ENCODE assay signal across 22 cellular contexts in genomic region chr20:38392356-38392755, GRCh38. TPM values are rescaled to one million over a fixed set of nuclear protein-coding genes. Genes with fewer than 3 reads are reported as not detected.
DNase-seq lines count a peak whose midpoint lies in the region; ATAC-seq and TF ChIP-seq lines count a peak whose summit lies in the region.
"Had no signal": no experiment of that assay in that cellular context is flagged by ENCODE, and none has a peak within 500 bp of the region (broad histone marks: within the 10 kb centered on the region; RNA-seq: fewer than 3 reads in every experiment).

No MANE protein-coding gene starts in this region.

- no peaks in the 10 kb centered on the region for H3K36me3 ChIP-seq in Karpas-422 (ENCODE audit: insufficient read depth, low read length)
- no peaks in the 10 kb centered on the region for H3K36me3 ChIP-seq in gastroesophageal sphincter
- H3K36me3 ChIP-seq: adrenal gland, thyroid gland had no signal

- H3K27ac ChIP-seq in H9 (ENCODE audit: insufficient read length, low read depth, low read length): no peak overlapping the region
- H3K27ac ChIP-seq in Karpas-422 (ENCODE audit: low read length): no peak overlapping the region
- no peak overlapping the region for H3K27ac ChIP-seq in gastroesophageal sphincter
- H3K27ac ChIP-seq: adrenal gland, thyroid gland had no signal

- TF ChIP-seq POLR2A in gastroesophageal sphincter (IDR thresholded peaks at IDR 0.05): no peak

- intact Hi-C loops in activated CD8-positive, alpha-beta T cell treated with anti-CD3 and anti-CD28 coated beads for 36 hours (cut with micrococcal nuclease): no loop called here

- H3K27me3 Mint-ChIP-seq in H9 (ENCODE audit: low read depth): no peaks in the 10 kb centered on the region
- no peaks in the 10 kb centered on the region for H3K27me3 Mint-ChIP-seq in activated CD8-positive, alpha-beta T cell treated with anti-CD3 and anti-CD28 coated beads for 36 hours

- H3K23me2 ChIP-seq in H9 (ENCODE audit: insufficient read length, low read depth, low read length, poor library complexity, severe bottlenecking): no peaks in the 10 kb centered on the region

- H3K4me2 ChIP-seq in H9 (ENCODE audit: insufficient read depth, insufficient read length, low read length): no peak overlapping the region
- no peak overlapping the region for H3K4me2 ChIP-seq in Karpas-422 (ENCODE audit: low read depth, low read length, poor library complexity, severe bottlenecking)

- H4K20me1 ChIP-seq in H9 (ENCODE audit: control insufficient read depth, insufficient read depth, insufficient read length): no peaks in the 10 kb centered on the region
- no peaks in the 10 kb centered on the region for H4K20me1 ChIP-seq in Karpas-422 (ENCODE audit: insufficient read depth, low read depth, low read length)

- H3K4me3 Mint-ChIP-seq in H9: no peak overlapping the region
- no peak overlapping the region for H3K4me3 Mint-ChIP-seq in activated CD8-positive, alpha-beta T cell treated with anti-CD3 and anti-CD28 coated beads for 36 hours
- H3K4me3 Mint-ChIP-seq: activated CD8-positive, alpha-beta T cell treated with anti-CD3 and anti-CD28 coated beads, Interleukin-2, amount 10 ng/mL, durations not matched to agents 7 days and 5 days; CD8-positive, alpha-beta T cell; naive B cell had no signal

- no peak overlapping the region for H3K23ac ChIP-seq in H9 (ENCODE audit: insufficient read length, low read depth, low read length)

- H3K4me3 ChIP-seq in Karpas-422 (ENCODE audit: low read length) (no peak overlapping the region), gastroesophageal sphincter (no peak overlapping the region)
- H3K4me3 ChIP-seq: adrenal gland, thyroid gland had no signal

- H3K4ac ChIP-seq in H9 (ENCODE audit: low read depth, low read length): no peak overlapping the region

- no peak overlapping the region for H4K8ac ChIP-seq in H9 (replicated peaks; ENCODE audit: insufficient read length, low read depth, low read length)

- no peak overlapping the region for H2BK5ac ChIP-seq in H9 (ENCODE audit: insufficient read length, low read length)

- H3K14ac ChIP-seq in H9 (ENCODE audit: insufficient read depth, low read length): no peak overlapping the region

- no peak overlapping the region for H3K9ac ChIP-seq in H9 (ENCODE audit: extremely low read depth, insufficient read length, low read length)
- no peak overlapping the region for H3K9ac ChIP-seq in Karpas-422 (ENCODE audit: low read length)

- H4K5ac ChIP-seq in H9 (ENCODE audit: insufficient read length, low read depth, low read length): no peak overlapping the region

- no peak overlapping the region for H2AK5ac ChIP-seq in H9 (ENCODE audit: insufficient read length, low read length)

- H3K56ac ChIP-seq in H9 (ENCODE audit: insufficient read length, low read depth, low read length): no peak overlapping the region

- CTCF ChIA-PET in activated CD8-positive, alpha-beta T cell treated with anti-CD3 and anti-CD28 coated beads for 36 hours (lab: Charles Lee): no interaction called here

- in situ Hi-C loops in SK-MEL-5 (cut with HindIII; ENCODE audit: low pct_unique_long_range_greater_than_20kb, low sequenced_read_pairs): no loop called here

- H2BK15ac ChIP-seq in H9 (ENCODE audit: low read depth, low read length): no peak overlapping the region

- peaks cover 3 to 5% of the 10 kb centered on the region in 2 experiments; a peak in 2 of 4 replicates for H3K4me1 Mint-ChIP-seq in H9
- H3K4me1 Mint-ChIP-seq in activated CD8-positive, alpha-beta T cell treated with anti-CD3 and anti-CD28 coated beads for 36 hours (ENCODE audit: low read depth): no peaks in the 10 kb centered on the region
- H3K4me1 Mint-ChIP-seq: naive B cell had no signal

- H3K36me3 Mint-ChIP-seq in H9 (ENCODE audit: insufficient read depth in 1 of 3, low read depth in 3 of 3): no peaks in the 10 kb centered on the region
- no peaks in the 10 kb centered on the region for H3K36me3 Mint-ChIP-seq in activated CD8-positive, alpha-beta T cell treated with anti-CD3 and anti-CD28 coated beads for 36 hours (ENCODE audit: low read depth)
- H3K36me3 Mint-ChIP-seq: CD8-positive, alpha-beta T cell; naive B cell had no signal

- H3K79me1 ChIP-seq in H9 (ENCODE audit: insufficient read depth, low read depth, low read length, poor library complexity, severe bottlenecking): no peaks in the 10 kb centered on the region

- no peaks in the 10 kb centered on the region for H3K9me2 ChIP-seq in Karpas-422 (replicated peaks; ENCODE audit: insufficient read depth, low read length)

- H3T11ph ChIP-seq in H9 (ENCODE audit: low read length): no peak overlapping the region

- TF ChIP-seq CTCF in H9 (conservative IDR thresholded peaks at IDR 0.05) (no peak), gastroesophageal sphincter (IDR thresholded peaks at IDR 0.05) (no peak)
- TF ChIP-seq CTCF in activated CD8-positive, alpha-beta T cell treated with anti-CD3 and anti-CD28 coated beads for 36 hours (IDR thresholded peaks at IDR 0.05): no peak

- DNase-seq in H9 (no peak), Karpas-422 (peak; percentile 55), SK-MEL-5 (ENCODE audit: low read depth, low spot score) (peak; percentile 27), left lobe of liver (ENCODE audit: low spot score) (no peak), NCI-H2171 treated with DMSO at 0.1 percent for 48 hours (lab: John Stamatoyannopoulos, UW) (no peak)
- DNase-seq in activated CD8-positive, alpha-beta T cell treated with anti-CD3 and anti-CD28 coated beads for 36 hours: no peak
- DNase-seq: activated CD4-positive, CD25-positive, alpha-beta regulatory T cell treated with anti-CD3 and anti-CD28 coated beads, Interleukin-2, amount 50 U/mL, for 72 hours; activated CD8-positive, alpha-beta T cell treated with anti-CD3 and anti-CD28 coated beads, Interleukin-2, amount 10 ng/mL, durations not matched to agents 7 days and 5 days; activated T-cell treated with anti-CD3 and anti-CD28 coated beads, Interleukin-2, amount 50 U/mL, for 1 hour; adrenal gland; CD8-positive, alpha-beta T cell; cortex of kidney; DMS79 treated with DMSO at 0.1 percent for 48 hours; naive B cell; NCI-H1105; NCI-H2029; NCI-H345; nucleus accumbens; stimulated activated CD4-positive, alpha-beta T cell treated with anti-CD3 and anti-CD28 coated beads, Interleukin-4, amount 100 ng/mL, for 24 hours; stimulated activated naive CD8-positive, alpha-beta T cell treated with anti-CD3 and anti-CD28 coated beads, Interleukin-15, Interleukin-2, amounts not matched to agents 100 U/mL and 50 U/mL, for 24 hours; thyroid gland had no signal

- no peak overlapping the region for H2BK20ac ChIP-seq in H9 (ENCODE audit: low read depth, low read length, poor library complexity, severe bottlenecking)

- WGBS in H9 (ENCODE audit: extremely low coverage, insufficient read length, low lambda C conversion rate): no CpG with 5 or more reads among the region's 3 CpGs
- 58 to 64% methylated on average over 3 of the region's 3 CpGs for WGBS in gastroesophageal sphincter (ENCODE audit: low coverage in 1 of 2), 2 donors

- no peaks in the 10 kb centered on the region for H3K9me3 ChIP-seq in H9 (ENCODE audit: control insufficient read depth, low read depth, low read length)
- no peaks in the 10 kb centered on the region for H3K9me3 ChIP-seq in Karpas-422 (ENCODE audit: low read length)
- H3K9me3 ChIP-seq in gastroesophageal sphincter: peaks cover 0 to 9% (median 0%) of the 10 kb centered on the region in 3 donors
- H3K9me3 ChIP-seq: adrenal gland, thyroid gland had no signal

- no peak overlapping the region for H2BK12ac ChIP-seq in H9 (ENCODE audit: insufficient read length, low read depth, low read length)

- no peak overlapping the region for H3K27ac Mint-ChIP-seq in H9
- no peak overlapping the region for H3K27ac Mint-ChIP-seq in activated CD8-positive, alpha-beta T cell treated with anti-CD3 and anti-CD28 coated beads for 36 hours
- H3K27ac Mint-ChIP-seq: activated CD8-positive, alpha-beta T cell treated with anti-CD3 and anti-CD28 coated beads, Interleukin-2, amount 10 ng/mL, durations not matched to agents 7 days and 5 days; CD8-positive, alpha-beta T cell; naive B cell had no signal

- H3K4me1 ChIP-seq in H9 (ENCODE audit: insufficient read depth, low read length) (no peaks in the 10 kb centered on the region), Karpas-422 (ENCODE audit: low read length) (peaks cover 18% of the 10 kb centered on the region), gastroesophageal sphincter (no peaks in the 10 kb centered on the region)
- H3K4me1 ChIP-seq: adrenal gland, thyroid gland had no signal

- H4K91ac ChIP-seq in H9 (ENCODE audit: insufficient read length, low read depth, low read length): no peak overlapping the region

- no peak for TF ChIP-seq EP300 in gastroesophageal sphincter (IDR thresholded peaks at IDR 0.05)

- no peak overlapping the region for H2BK120ac ChIP-seq in H9 (ENCODE audit: low read depth, low read length, poor library complexity, severe bottlenecking)

- H3K27me3 ChIP-seq in H9 (ENCODE audit: insufficient read depth, low read length): no peaks in the 10 kb centered on the region
- H3K27me3 ChIP-seq in Karpas-422 (ENCODE audit: low read length): no peaks in the 10 kb centered on the region
- H3K27me3 ChIP-seq in gastroesophageal sphincter: no peaks in the 10 kb centered on the region
- H3K27me3 ChIP-seq: adrenal gland, thyroid gland had no signal

- peak overlapping the region; percentile 95 for H2AFZ ChIP-seq in H9 (ENCODE audit: low read length)
- H2AFZ ChIP-seq in Karpas-422 (ENCODE audit: low read length): peak overlapping the region; percentile 42; the same call in 1 of the 2 replicates

- POLR2A ChIA-PET in activated CD8-positive, alpha-beta T cell treated with anti-CD3 and anti-CD28 coated beads for 36 hours (lab: Charles Lee): interaction anchor here (0.7 kb wide), 1 partner anchor 182 kb away, joined by 3 read pairs; no protein-coding TSS in a partner anchor

- H3K79me2 ChIP-seq in H9 (ENCODE audit: insufficient read depth, low read length) (no peaks in the 10 kb centered on the region), Karpas-422 (ENCODE audit: low read length) (no peaks in the 10 kb centered on the region)

- peak; percentile 80 for ATAC-seq in left lobe of liver
- ATAC-seq in gastroesophageal sphincter: no peak
- ATAC-seq in activated CD8-positive, alpha-beta T cell treated with anti-CD3 and anti-CD28 coated beads for 36 hours: no peak
- ATAC-seq: activated CD8-positive, alpha-beta T cell treated with anti-CD3 and anti-CD28 coated beads, Interleukin-2, amount 10 ng/mL, durations not matched to agents 7 days and 5 days; CD8-positive, alpha-beta T cell; stimulated activated naive CD8-positive, alpha-beta T cell treated with anti-CD3 and anti-CD28 coated beads, Interleukin-15, Interleukin-2, amounts not matched to agents 100 U/mL and 50 U/mL, for 24 hours had no signal

- H3K18ac ChIP-seq in H9 (ENCODE audit: insufficient read length, low read depth, low read length): no peak overlapping the region

- peaks cover 0 to 2% of the 10 kb centered on the region in 2 experiments; a peak in 1 of 5 replicates for H3K9me3 Mint-ChIP-seq in H9
- H3K9me3 Mint-ChIP-seq in activated CD8-positive, alpha-beta T cell treated with anti-CD3 and anti-CD28 coated beads for 36 hours: no peaks in the 10 kb centered on the region

RNA-seq across cellular contexts. Expression of gene SNHG17, which starts 42.8 kb away (rescaled TPM):
- total RNA-seq in H9 (2021) (70.1 and 74.8 TPM in 2 replicates), left lobe of liver (8.4 TPM), gastroesophageal sphincter (10 to 100 TPM in 2 of 4 donors, 1 to 10 TPM in 2; 6.7 to 26.5 (median 11.1) TPM)
- total RNA-seq in Karpas-422 (2014; rRNA removed; shearing (Covaris generic); ENCODE audit: low replicate concordance): 27.3 and 36.4 TPM in 2 replicates
- total RNA-seq in SK-MEL-5 (2014; rRNA removed; shearing (Covaris generic)): 14.6 and 17.3 TPM in 2 replicates
- 17.9 and 22.2 TPM in 2 replicates for polyA plus RNA-seq in SK-MEL-5 (2015; cell fraction: cytosol; rRNA removed)
- 210 and 231 TPM in 2 replicates for polyA plus RNA-seq in SK-MEL-5 (2015; cell fraction: nucleus; rRNA removed)
- total RNA-seq in activated CD8-positive, alpha-beta T cell treated with anti-CD3 and anti-CD28 coated beads for 36 hours: 100 to 1,000 TPM; 154 to 159 TPM

RNA-seq across cellular contexts. Expression of gene LBP, which starts 46.1 kb away (rescaled TPM):
- total RNA-seq in H9 (2021) (0.35 and 0.52 TPM in 2 replicates), left lobe of liver (459 TPM), gastroesophageal sphincter (1 to 10 TPM in 1 of 4 donors, under 1 TPM in 1, not detected in 2; 0.19 to 1.8 TPM)
- total RNA-seq in Karpas-422 (2014; rRNA removed; shearing (Covaris generic); ENCODE audit: low replicate concordance): not detected in 2 replicates
- 0.19 TPM in 1 of 2 replicates, not detected in the other for total RNA-seq in SK-MEL-5 (2014; rRNA removed; shearing (Covaris generic))
- 0.30 TPM in 1 of 2 replicates, not detected in the other for polyA plus RNA-seq in SK-MEL-5 (2015; cell fraction: cytosol; rRNA removed)
- polyA plus RNA-seq in SK-MEL-5 (2015; cell fraction: nucleus; rRNA removed): 0.53 TPM in 1 of 2 replicates, not detected in the other
- not detected for total RNA-seq in activated CD8-positive, alpha-beta T cell treated with anti-CD3 and anti-CD28 coated beads for 36 hours
- total RNA-seq: activated CD8-positive, alpha-beta T cell treated with anti-CD3 and anti-CD28 coated beads, Interleukin-2, amount 10 ng/mL, durations not matched to agents 7 days and 5 days; CD8-positive, alpha-beta T cell had no signal

Comparison
In these comparisons a context has a peak if more than half of its experiments do, and no peak if none do; other contexts are left out.
1. DNase-seq: peak in Karpas-422 (single experiment) and SK-MEL-5 (single experiment); none in H9 (single experiment), left lobe of liver (single experiment), NCI-H2171 treated with DMSO at 0.1 percent for 48 hours (single experiment) and activated CD8-positive, alpha-beta T cell treated with anti-CD3 and anti-CD28 coated beads for 36 hours (single experiment).
2. RNA of gene LBP, which starts 46.1 kb away (total RNA-seq): 459 TPM in left lobe of liver (single experiment); 0.35 to 0.52 TPM in H9, 0.19 to 1.8 TPM in gastroesophageal sphincter, not detected in Karpas-422, 0.19 TPM in SK-MEL-5 and not detected in activated CD8-positive, alpha-beta T cell treated with anti-CD3 and anti-CD28 coated beads for 36 hours; every median in the first group is over 100 times any median in the second.